22 cellular contexts compared by ENCODE assay signal in genomic region chr18:21701621-21702020, GRCh38. TPM values are rescaled to one million over a fixed set of nuclear protein-coding genes. Genes with fewer than 3 reads are reported as not detected.
DNase-seq lines count a peak whose midpoint lies in the region; TF ChIP-seq lines count a peak whose summit lies in the region.
"Had no signal": no experiment of that assay in that cellular context is flagged by ENCODE, and none has a peak within 500 bp of the region (broad histone marks: within the 10 kb centered on the region; RNA-seq: fewer than 3 reads in every experiment).

No MANE protein-coding gene starts in this region.

- H3F3A ChIP-seq in DOHH2 (ENCODE audit: control insufficient read depth, insufficient read depth), result peaks cover 6% of the 10 kb centered on the region; the same call in 1 of the 2 replicates
- H3F3A ChIP-seq in OCI-LY1 (ENCODE audit: insufficient read depth, low read length), result no peaks in the 10 kb centered on the region

- H3K9me3 ChIP-seq in DOHH2 (ENCODE audit: control insufficient read depth, insufficient read depth, low read length) (no peaks in the 10 kb centered on the region), Karpas-422 (ENCODE audit: low read length) (no peaks in the 10 kb centered on the region), OCI-LY1 (ENCODE audit: low read length) (no peaks in the 10 kb centered on the region)
- H3K9me3 ChIP-seq: SJSA1 had no signal

- H3K27me3 Mint-ChIP-seq in neural crest cell (ENCODE audit: low read depth), result no peaks in the 10 kb centered on the region
- H3K27me3 Mint-ChIP-seq: CD4-positive, alpha-beta memory T cell; T-cell had no signal

- peaks cover 7% of the 10 kb centered on the region for H3K36me3 Mint-ChIP-seq in neural crest cell (ENCODE audit: low read depth)

- H3K9ac ChIP-seq in Karpas-422 (ENCODE audit: low read length) (peak overlapping the region; percentile 63), OCI-LY1 (ENCODE audit: low read length) (no peak overlapping the region; the same call in 1 of the 2 replicates)

- H3K4me2 ChIP-seq in DOHH2 (ENCODE audit: low read length) (peak overlapping the region; percentile 77), Karpas-422 (ENCODE audit: low read depth, low read length, poor library complexity, severe bottlenecking) (peak overlapping the region; percentile 95), OCI-LY1 (ENCODE audit: low read length) (peak overlapping the region; percentile 94)

- H3K36me3 ChIP-seq in DOHH2 (ENCODE audit: control insufficient read depth, low read length) (peaks cover 63% of the 10 kb centered on the region), Karpas-422 (ENCODE audit: insufficient read depth, low read length) (peaks cover 38% of the 10 kb centered on the region), OCI-LY1 (ENCODE audit: insufficient read depth, low read length) (peaks cover 60% of the 10 kb centered on the region)

- H3K27ac ChIP-seq in DOHH2 (ENCODE audit: low read depth, low read length) (peak overlapping the region; percentile 73), Karpas-422 (ENCODE audit: low read length) (peak overlapping the region; percentile 97), OCI-LY1 (ENCODE audit: low read depth, low read length, poor library complexity, severe bottlenecking) (peak overlapping the region; percentile 95)
- H3K27ac ChIP-seq: PC-9, SJSA1 had no signal

- peak overlapping the region; percentile 95 for H3K4me3 ChIP-seq in DOHH2 (ENCODE audit: low read length)
- H3K4me3 ChIP-seq in Karpas-422 (ENCODE audit: low read length), result peak overlapping the region; percentile 98
- peak overlapping the region; percentile 86 for H3K4me3 ChIP-seq in OCI-LY1 (ENCODE audit: low read depth, low read length, poor library complexity, severe bottlenecking)
- H3K4me3 ChIP-seq: SJSA1 had no signal

- H3K4me1 ChIP-seq in DOHH2 (ENCODE audit: control insufficient read depth, low read length) (peaks cover 45% of the 10 kb centered on the region), Karpas-422 (ENCODE audit: low read length) (peaks cover 50% of the 10 kb centered on the region), OCI-LY1 (ENCODE audit: insufficient read depth, low read length, severe bottlenecking) (peaks cover 37% of the 10 kb centered on the region)

- H3K9me2 ChIP-seq in DOHH2 (replicated peaks; ENCODE audit: control insufficient read depth, low read length), result no peaks in the 10 kb centered on the region
- H3K9me2 ChIP-seq in Karpas-422 (replicated peaks; ENCODE audit: insufficient read depth, low read length), result no peaks in the 10 kb centered on the region
- no peaks in the 10 kb centered on the region for H3K9me2 ChIP-seq in OCI-LY1 (ENCODE audit: low read depth, low read length)

- peak overlapping the region; percentile 31 for H3K4me3 Mint-ChIP-seq in neural crest cell

- TF ChIP-seq CTCF in DOHH2 (IDR thresholded peaks at IDR 0.05; ENCODE audit: low read depth, low read length, poor library complexity, severe bottlenecking) (no peak), OCI-LY1 (IDR thresholded peaks at IDR 0.05; ENCODE audit: low read length) (no peak), neural crest cell (conservative IDR thresholded peaks at IDR 0.05) (no peak)

- H4K20me1 ChIP-seq in DOHH2 (ENCODE audit: control insufficient read depth, insufficient read depth, low read depth, low read length) (0 out of 2 replicates have a peak, but pooled peaks cover 4% of the 10 kb centered on the region), Karpas-422 (ENCODE audit: insufficient read depth, low read depth, low read length) (no peaks in the 10 kb centered on the region), OCI-LY1 (ENCODE audit: insufficient read depth, low read length) (no peaks in the 10 kb centered on the region)

- DNase-seq in Karpas-422, result no peak
- DNase-seq in neural crest cell (ENCODE audit: low read depth, low spot score), result no peak
- DNase-seq in NCI-H1092 (lab: John Stamatoyannopoulos, UW), result no peak
- no peak for DNase-seq in EL
- DNase-seq in NCI-H146 (lab: John Stamatoyannopoulos, UW), result no peak
- DNase-seq: C1 segment of cervical spinal cord; CD4-positive, alpha-beta memory T cell; COR-L47; Kasumi-1; NCI-H1417 treated with DMSO at 0.1 percent for 48 hours; NCI-H187; NCI-H2081 treated with DMSO at 0.1 percent for 48 hours; NCI-H2171; NCI-H226; NCI-H510A; NCI-H69; PC-9; Right ventricle myocardium superior; T-cell had no signal

- H3K27me3 ChIP-seq in DOHH2 (ENCODE audit: control insufficient read depth, low read length) (no peaks in the 10 kb centered on the region), Karpas-422 (ENCODE audit: low read length) (no peaks in the 10 kb centered on the region), OCI-LY1 (ENCODE audit: insufficient read depth, low read length) (no peaks in the 10 kb centered on the region)
- H3K27me3 ChIP-seq: SJSA1 had no signal

- H2AFZ ChIP-seq in Karpas-422 (ENCODE audit: low read length) (no peak overlapping the region), OCI-LY1 (ENCODE audit: low read length) (no peak overlapping the region)
- H2AFZ ChIP-seq: PC-9 had no signal

- peaks cover 24% of the 10 kb centered on the region for H3K4me1 Mint-ChIP-seq in neural crest cell

- peaks cover 8% of the 10 kb centered on the region for H3K9me3 Mint-ChIP-seq in neural crest cell
- H3K9me3 Mint-ChIP-seq: CD4-positive, alpha-beta memory T cell; T-cell had no signal

- no peak overlapping the region for H3K27ac Mint-ChIP-seq in neural crest cell (ENCODE audit: unreplicated experiment)

- H3K79me2 ChIP-seq in DOHH2 (ENCODE audit: control insufficient read depth, low read length) (peaks cover 60% of the 10 kb centered on the region), Karpas-422 (ENCODE audit: low read length) (peaks cover 55% of the 10 kb centered on the region), OCI-LY1 (ENCODE audit: insufficient read depth, low read length) (peaks cover 20% of the 10 kb centered on the region)

RNA-seq across cellular contexts. Expression of gene ABHD3, which starts 3.0 kb away (rescaled TPM):
- total RNA-seq in Karpas-422 (2014; rRNA removed; shearing (Covaris generic); ENCODE audit: low replicate concordance), result 64.2 and 142 TPM in 2 replicates
- 21.1 and 24.7 TPM in 2 replicates for total RNA-seq in neural crest cell

RNA-seq across cellular contexts. Expression of gene MIB1, which starts 39.0 kb away (rescaled TPM):
- 40.4 and 56.2 TPM in 2 replicates for total RNA-seq in Karpas-422 (2014; rRNA removed; shearing (Covaris generic); ENCODE audit: low replicate concordance)
- 90.9 and 93.5 TPM in 2 replicates for total RNA-seq in neural crest cell
